Comparison of ENCODE assay signal across 1 cellular context in the genomic region with DNA sequence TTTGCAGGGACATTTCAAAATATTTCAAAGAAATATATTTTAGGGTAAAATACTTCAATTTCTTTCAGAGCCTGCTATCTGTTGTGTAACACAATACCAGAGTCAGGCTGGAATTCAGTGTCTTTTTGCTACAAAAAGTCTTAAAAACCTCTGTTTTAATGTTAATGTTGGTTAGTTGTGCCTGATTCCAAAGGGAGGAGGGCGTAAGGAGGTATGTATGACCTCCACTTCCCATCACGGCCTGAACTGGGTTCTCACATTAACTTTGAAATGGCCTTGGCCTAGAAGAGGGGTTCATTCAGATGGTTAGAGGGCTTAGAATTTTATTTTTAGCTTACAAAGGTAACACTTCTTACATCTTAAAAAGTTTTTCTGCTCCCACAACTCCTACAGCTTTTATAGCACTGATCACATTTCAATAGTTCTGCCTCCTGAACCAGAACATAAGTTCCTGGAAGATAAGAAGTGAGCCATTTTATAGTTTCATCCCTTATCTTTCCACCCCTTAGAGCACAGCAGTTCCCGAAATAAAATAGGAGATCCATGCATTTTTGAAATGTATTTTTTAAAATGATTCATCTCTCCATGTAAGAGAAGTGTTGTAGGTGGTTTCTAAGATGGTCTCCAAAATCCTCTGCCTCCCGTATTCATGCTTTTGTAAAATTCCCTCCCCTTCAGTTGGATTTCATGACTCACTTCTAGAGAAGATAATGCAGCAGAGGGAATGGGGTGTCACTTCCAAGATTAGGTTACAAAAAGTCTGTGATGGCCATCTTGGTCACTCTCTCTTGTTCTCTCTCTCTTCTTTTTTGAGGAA.
A peak's percentile ranks its signal among the peaks of the same experiment; 100 is the strongest.
TF ChIP-seq lines count a peak whose summit lies in the region.

No MANE protein-coding gene starts in this region.

TF ChIP-seq in K562, 482 proteins besides CTCF, POLR2A, EP300 and RAD21 (continued from another document):
- no peak for TF ChIP-seq L3MBTL2 (IDR thresholded peaks at IDR 0.05)
- TF ChIP-seq KLF13 (tag; IDR thresholded peaks at IDR 0.05; ENCODE audit: borderline replicate concordance, low read depth), result no peak
- TF ChIP-seq, protein P1, sequence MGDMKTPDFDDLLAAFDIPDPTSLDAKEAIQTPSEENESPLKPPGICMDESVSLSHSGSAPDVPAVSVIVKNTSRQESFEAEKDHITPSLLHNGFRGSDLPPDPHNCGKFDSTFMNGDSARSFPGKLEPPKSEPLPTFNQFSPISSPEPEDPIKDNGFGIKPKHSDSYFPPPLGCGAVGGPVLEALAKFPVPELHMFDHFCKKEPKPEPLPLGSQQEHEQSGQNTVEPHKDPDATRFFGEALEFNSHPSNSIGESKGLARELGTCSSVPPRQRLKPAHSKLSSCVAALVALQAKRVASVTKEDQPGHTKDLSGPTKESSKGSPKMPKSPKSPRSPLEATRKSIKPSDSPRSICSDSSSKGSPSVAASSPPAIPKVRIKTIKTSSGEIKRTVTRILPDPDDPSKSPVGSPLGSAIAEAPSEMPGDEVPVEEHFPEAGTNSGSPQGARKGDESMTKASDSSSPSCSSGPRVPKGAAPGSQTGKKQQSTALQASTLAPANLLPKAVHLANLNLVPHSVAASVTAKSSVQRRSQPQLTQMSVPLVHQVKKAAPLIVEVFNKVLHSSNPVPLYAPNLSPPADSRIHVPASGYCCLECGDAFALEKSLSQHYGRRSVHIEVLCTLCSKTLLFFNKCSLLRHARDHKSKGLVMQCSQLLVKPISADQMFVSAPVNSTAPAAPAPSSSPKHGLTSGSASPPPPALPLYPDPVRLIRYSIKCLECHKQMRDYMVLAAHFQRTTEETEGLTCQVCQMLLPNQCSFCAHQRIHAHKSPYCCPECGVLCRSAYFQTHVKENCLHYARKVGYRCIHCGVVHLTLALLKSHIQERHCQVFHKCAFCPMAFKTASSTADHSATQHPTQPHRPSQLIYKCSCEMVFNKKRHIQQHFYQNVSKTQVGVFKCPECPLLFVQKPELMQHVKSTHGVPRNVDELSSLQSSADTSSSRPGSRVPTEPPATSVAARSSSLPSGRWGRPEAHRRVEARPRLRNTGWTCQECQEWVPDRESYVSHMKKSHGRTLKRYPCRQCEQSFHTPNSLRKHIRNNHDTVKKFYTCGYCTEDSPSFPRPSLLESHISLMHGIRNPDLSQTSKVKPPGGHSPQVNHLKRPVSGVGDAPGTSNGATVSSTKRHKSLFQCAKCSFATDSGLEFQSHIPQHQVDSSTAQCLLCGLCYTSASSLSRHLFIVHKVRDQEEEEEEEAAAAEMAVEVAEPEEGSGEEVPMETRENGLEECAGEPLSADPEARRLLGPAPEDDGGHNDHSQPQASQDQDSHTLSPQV (IDR thresholded peaks at IDR 0.05), result peak; percentile 79
- TF ChIP-seq MYBL2 (IDR thresholded peaks at IDR 0.05; ENCODE audit: low read depth), result 0 out of 2 replicates have a peak, but pooled peaks have one; percentile 42
- no peak for TF ChIP-seq MYBL2 (CRISPR knock-in tag; IDR thresholded peaks at IDR 0.05; ENCODE audit: borderline replicate concordance)
- TF ChIP-seq, protein P2, sequence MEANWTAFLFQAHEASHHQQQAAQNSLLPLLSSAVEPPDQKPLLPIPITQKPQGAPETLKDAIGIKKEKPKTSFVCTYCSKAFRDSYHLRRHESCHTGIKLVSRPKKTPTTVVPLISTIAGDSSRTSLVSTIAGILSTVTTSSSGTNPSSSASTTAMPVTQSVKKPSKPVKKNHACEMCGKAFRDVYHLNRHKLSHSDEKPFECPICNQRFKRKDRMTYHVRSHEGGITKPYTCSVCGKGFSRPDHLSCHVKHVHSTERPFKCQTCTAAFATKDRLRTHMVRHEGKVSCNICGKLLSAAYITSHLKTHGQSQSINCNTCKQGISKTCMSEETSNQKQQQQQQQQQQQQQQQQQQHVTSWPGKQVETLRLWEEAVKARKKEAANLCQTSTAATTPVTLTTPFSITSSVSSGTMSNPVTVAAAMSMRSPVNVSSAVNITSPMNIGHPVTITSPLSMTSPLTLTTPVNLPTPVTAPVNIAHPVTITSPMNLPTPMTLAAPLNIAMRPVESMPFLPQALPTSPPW (CRISPR knock-in tag; IDR thresholded peaks at IDR 0.05), result 0 out of 2 replicates have a peak, but pooled peaks have one; percentile 19
- TF ChIP-seq CC2D1A (IDR thresholded peaks at IDR 0.05), result peak; percentile 40; the same call in 1 of the 2 replicates
- TF ChIP-seq ZFP30 (CRISPR knock-in tag; IDR thresholded peaks at IDR 0.05; ENCODE audit: borderline replicate concordance), result no peak
- TF ChIP-seq SNRNP70 (optimal IDR thresholded peaks at IDR 0.05; ENCODE audit: low read depth, low read length), result no peak
- no peak for TF ChIP-seq RBM15 (IDR thresholded peaks at IDR 0.05; ENCODE audit: insufficient read depth, low read length)
- TF ChIP-seq CBFA2T2 (conservative IDR thresholded peaks at IDR 0.05), result peak; percentile 64
- TF ChIP-seq BRD9 (IDR thresholded peaks at IDR 0.05; ENCODE audit: low read depth, partially characterized antibody), result peak; percentile 36
- no peak for TF ChIP-seq SRSF7 (optimal IDR thresholded peaks at IDR 0.05; ENCODE audit: low read depth, low read length)
- no peak for TF ChIP-seq MAFG (tag; conservative IDR thresholded peaks at IDR 0.05)
- no peak for TF ChIP-seq PHB2 (IDR thresholded peaks at IDR 0.05; ENCODE audit: low read depth)
- no peak for TF ChIP-seq PYGO2 (tag; IDR thresholded peaks at IDR 0.05)
- no peak for TF ChIP-seq SMAD2 (IDR thresholded peaks at IDR 0.05; ENCODE audit: low read depth, low read length)
- no peak for TF ChIP-seq ZNF76 (CRISPR knock-in tag; IDR thresholded peaks at IDR 0.05; ENCODE audit: borderline replicate concordance)
- TF ChIP-seq, protein P3, sequence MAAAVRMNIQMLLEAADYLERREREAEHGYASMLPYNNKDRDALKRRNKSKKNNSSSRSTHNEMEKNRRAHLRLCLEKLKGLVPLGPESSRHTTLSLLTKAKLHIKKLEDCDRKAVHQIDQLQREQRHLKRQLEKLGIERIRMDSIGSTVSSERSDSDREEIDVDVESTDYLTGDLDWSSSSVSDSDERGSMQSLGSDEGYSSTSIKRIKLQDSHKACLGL (CRISPR knock-in tag; IDR thresholded peaks at IDR 0.05; ENCODE audit: borderline replicate concordance, poor library complexity, severe bottlenecking), result no peak
- no peak for TF ChIP-seq ARHGAP35 (IDR thresholded peaks at IDR 0.05; ENCODE audit: partially characterized antibody)
- TF ChIP-seq CBX2 (IDR thresholded peaks at IDR 0.05; ENCODE audit: insufficient read depth, low read length, poor library complexity, severe bottlenecking), result no peak
- TF ChIP-seq, protein P4, sequence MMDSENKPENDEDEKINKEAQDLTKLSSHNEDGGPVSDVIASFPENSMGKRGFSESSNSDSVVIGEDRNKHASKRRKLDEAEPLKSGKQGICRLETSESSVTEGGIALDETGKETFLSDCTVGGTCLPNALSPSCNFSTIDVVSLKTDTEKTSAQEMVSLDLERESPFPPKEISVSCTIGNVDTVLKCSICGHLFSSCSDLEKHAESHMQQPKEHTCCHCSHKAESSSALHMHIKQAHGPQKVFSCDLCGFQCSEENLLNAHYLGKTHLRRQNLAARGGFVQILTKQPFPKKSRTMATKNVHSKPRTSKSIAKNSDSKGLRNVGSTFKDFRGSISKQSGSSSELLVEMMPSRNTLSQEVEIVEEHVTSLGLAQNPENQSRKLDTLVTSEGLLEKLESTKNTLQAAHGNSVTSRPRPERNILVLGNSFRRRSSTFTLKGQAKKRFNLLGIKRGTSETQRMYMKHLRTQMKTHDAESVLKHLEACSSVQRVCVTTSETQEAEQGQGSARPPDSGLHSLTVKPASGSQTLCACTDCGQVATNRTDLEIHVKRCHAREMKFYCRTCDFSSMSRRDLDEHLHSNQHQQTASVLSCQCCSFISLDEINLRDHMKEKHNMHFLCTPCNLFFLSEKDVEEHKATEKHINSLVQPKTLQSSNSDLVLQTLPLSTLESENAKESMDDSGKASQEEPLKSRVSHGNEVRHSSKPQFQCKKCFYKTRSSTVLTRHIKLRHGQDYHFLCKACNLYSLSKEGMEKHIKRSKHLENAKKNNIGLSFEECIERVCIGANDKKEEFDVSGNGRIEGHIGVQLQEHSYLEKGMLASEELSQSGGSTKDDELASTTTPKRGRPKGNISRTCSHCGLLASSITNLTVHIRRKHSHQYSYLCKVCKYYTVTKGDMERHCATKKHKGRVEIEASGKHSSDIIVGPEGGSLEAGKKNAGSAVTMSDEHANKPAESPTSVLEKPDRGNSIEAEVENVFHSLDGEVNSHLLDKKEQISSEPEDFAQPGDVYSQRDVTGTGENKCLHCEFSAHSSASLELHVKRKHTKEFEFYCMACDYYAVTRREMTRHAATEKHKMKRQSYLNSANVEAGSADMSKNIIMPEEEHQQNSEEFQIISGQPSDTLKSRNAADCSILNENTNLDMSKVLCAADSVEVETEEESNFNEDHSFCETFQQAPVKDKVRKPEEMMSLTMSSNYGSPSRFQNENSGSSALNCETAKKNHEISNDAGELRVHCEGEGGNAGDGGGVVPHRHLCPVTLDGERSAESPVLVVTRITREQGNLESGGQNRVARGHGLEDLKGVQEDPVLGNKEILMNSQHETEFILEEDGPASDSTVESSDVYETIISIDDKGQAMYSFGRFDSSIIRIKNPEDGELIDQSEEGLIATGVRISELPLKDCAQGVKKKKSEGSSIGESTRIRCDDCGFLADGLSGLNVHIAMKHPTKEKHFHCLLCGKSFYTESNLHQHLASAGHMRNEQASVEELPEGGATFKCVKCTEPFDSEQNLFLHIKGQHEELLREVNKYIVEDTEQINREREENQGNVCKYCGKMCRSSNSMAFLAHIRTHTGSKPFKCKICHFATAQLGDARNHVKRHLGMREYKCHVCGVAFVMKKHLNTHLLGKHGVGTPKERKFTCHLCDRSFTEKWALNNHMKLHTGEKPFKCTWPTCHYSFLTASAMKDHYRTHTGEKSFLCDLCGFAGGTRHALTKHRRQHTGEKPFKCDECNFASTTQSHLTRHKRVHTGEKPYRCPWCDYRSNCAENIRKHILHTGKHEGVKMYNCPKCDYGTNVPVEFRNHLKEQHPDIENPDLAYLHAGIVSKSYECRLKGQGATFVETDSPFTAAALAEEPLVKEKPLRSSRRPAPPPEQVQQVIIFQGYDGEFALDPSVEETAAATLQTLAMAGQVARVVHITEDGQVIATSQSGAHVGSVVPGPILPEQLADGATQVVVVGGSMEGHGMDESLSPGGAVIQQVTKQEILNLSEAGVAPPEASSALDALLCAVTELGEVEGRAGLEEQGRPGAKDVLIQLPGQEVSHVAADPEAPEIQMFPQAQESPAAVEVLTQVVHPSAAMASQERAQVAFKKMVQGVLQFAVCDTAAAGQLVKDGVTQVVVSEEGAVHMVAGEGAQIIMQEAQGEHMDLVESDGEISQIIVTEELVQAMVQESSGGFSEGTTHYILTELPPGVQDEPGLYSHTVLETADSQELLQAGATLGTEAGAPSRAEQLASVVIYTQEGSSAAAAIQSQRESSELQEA (IDR thresholded peaks at IDR 0.05; ENCODE audit: low read depth), result no peak
- TF ChIP-seq ZNF121 (CRISPR knock-in tag; conservative IDR thresholded peaks at IDR 0.05), result no peak
- no peak for TF ChIP-seq ILK (tag; IDR thresholded peaks at IDR 0.05; ENCODE audit: borderline replicate concordance, low read depth)
- TF ChIP-seq RAD51 (IDR thresholded peaks at IDR 0.05; ENCODE audit: borderline replicate concordance, low read depth), result no peak
- peak; percentile 80 for TF ChIP-seq EHMT2 (IDR thresholded peaks at IDR 0.05)
- TF ChIP-seq, protein P5, sequence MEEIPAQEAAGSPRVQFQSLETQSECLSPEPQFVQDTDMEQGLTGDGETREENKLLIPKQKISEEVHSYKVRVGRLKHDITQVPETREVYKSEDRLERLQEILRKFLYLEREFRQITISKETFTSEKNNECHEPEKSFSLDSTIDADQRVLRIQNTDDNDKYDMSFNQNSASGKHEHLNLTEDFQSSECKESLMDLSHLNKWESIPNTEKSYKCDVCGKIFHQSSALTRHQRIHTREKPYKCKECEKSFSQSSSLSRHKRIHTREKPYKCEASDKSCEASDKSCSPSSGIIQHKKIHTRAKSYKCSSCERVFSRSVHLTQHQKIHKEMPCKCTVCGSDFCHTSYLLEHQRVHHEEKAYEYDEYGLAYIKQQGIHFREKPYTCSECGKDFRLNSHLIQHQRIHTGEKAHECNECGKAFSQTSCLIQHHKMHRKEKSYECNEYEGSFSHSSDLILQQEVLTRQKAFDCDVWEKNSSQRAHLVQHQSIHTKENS (CRISPR knock-in tag; IDR thresholded peaks at IDR 0.05), result no peak
- TF ChIP-seq, protein P6, sequence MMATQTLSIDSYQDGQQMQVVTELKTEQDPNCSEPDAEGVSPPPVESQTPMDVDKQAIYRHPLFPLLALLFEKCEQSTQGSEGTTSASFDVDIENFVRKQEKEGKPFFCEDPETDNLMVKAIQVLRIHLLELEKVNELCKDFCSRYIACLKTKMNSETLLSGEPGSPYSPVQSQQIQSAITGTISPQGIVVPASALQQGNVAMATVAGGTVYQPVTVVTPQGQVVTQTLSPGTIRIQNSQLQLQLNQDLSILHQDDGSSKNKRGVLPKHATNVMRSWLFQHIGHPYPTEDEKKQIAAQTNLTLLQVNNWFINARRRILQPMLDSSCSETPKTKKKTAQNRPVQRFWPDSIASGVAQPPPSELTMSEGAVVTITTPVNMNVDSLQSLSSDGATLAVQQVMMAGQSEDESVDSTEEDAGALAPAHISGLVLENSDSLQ (IDR thresholded peaks at IDR 0.05), result 0 out of 2 replicates have a peak, but pooled peaks have one; percentile 12
- no peak for TF ChIP-seq ZNF586 (CRISPR knock-in tag; conservative IDR thresholded peaks at IDR 0.05)
- TF ChIP-seq KLF6 (CRISPR knock-in tag; IDR thresholded peaks at IDR 0.05; ENCODE audit: borderline replicate concordance), result no peak
- no peak for TF ChIP-seq KLF1 (tag; IDR thresholded peaks at IDR 0.05)
- no peak for TF ChIP-seq ZNF316 (IDR thresholded peaks at IDR 0.05)
- TF ChIP-seq FOS (IDR thresholded peaks at IDR 0.05; ENCODE audit: extremely low read depth, insufficient read length), result no peak
- peak; percentile 90 for TF ChIP-seq DPF2 (IDR thresholded peaks at IDR 0.05)
- TF ChIP-seq LARP7 (IDR thresholded peaks at IDR 0.05), result no peak
- no peak for TF ChIP-seq CREB1 (IDR thresholded peaks at IDR 0.05)
- TF ChIP-seq CREB1 (CRISPR knock-in tag; IDR thresholded peaks at IDR 0.05), result no peak
- no peak for TF ChIP-seq RCOR1 (IDR thresholded peaks at IDR 0.05; ENCODE audit: borderline replicate concordance in 1 of 2, low read depth in 2 of 2, low read length in 2 of 2)
- no peak for TF ChIP-seq PHF8 (IDR thresholded peaks at IDR 0.05; ENCODE audit: borderline replicate concordance, low read length)
- no peak for TF ChIP-seq YBX1 (IDR thresholded peaks at IDR 0.05)
